In genomic region chr17:72613411-72614292, GRCh38 we compare ENCODE assay signal across 10 cellular contexts.
A peak's percentile ranks its signal among the peaks of the same experiment; 100 is the strongest.
DNase-seq lines count a peak whose midpoint lies in the region; ATAC-seq, FAIRE-seq and TF ChIP-seq lines count a peak whose summit lies in the region.
"Had no signal": no experiment of that assay in that cellular context is flagged by ENCODE, and none has a peak within 500 bp of the region (broad histone marks: within the 10 kb centered on the region; RNA-seq: fewer than 3 reads in every experiment).

No MANE protein-coding gene starts in this region.

- peaks cover 2% of the 10 kb centered on the region for H3K9me3 Mint-ChIP-seq in astrocyte (ENCODE audit: unreplicated experiment)

- no peak overlapping the region for H3K4me3 Mint-ChIP-seq in astrocyte (ENCODE audit: unreplicated experiment)
- H3K4me3 Mint-ChIP-seq: stimulated activated naive B cell treated with anti-CD40 and anti-IgM and Interleukin-4, amounts not matched to agents 10 μg/mL and 1 μg/mL and 100 μg/mL, for 72 hours had no signal

- no peaks in the 10 kb centered on the region for H3K79me2 ChIP-seq in astrocyte (ENCODE audit: insufficient read depth, low read length)

- H3K9me3 ChIP-seq in astrocyte (ENCODE audit: insufficient read depth, low read depth, low read length), result no peaks in the 10 kb centered on the region

- H3K9ac ChIP-seq in astrocyte (ENCODE audit: low read length), result no peak overlapping the region

- peaks cover 3% of the 10 kb centered on the region for H3K27me3 Mint-ChIP-seq in astrocyte (ENCODE audit: low read depth, unreplicated experiment)

- ATAC-seq in left colon, result no peak
- ATAC-seq in GM21423 (IDR thresholded peaks at IDR 0.05; ENCODE audit: unreplicated experiment), result no peak

- peak overlapping the region; percentile 75 for H3K4me2 ChIP-seq in astrocyte (ENCODE audit: low read length)

- in situ Hi-C loops in KBM-7 (cut with MboI; ENCODE audit: low pct_unique_long_range_greater_than_20kb, low sequenced_read_pairs), result no loop called here

- no peak overlapping the region for H3K4me3 ChIP-seq in astrocyte (ENCODE audit: insufficient read depth, low read depth, low read length)

- no peak for FAIRE-seq in astrocyte (lab: Jason Lieb, UNC)

- H2AFZ ChIP-seq in astrocyte (ENCODE audit: low read depth, low read length), result no peak overlapping the region

- no peak for TF ChIP-seq CTCF in astrocyte (IDR thresholded peaks at IDR 0.05; ENCODE audit: insufficient read depth, low read depth, low read length)

- peak overlapping the region; percentile 65 for H3K27ac ChIP-seq in astrocyte (ENCODE audit: low read depth, low read length)
- H3K27ac ChIP-seq: C4-2B had no signal

- no peaks in the 10 kb centered on the region for H3K36me3 Mint-ChIP-seq in astrocyte (ENCODE audit: low read depth, unreplicated experiment)
- H3K36me3 Mint-ChIP-seq: stimulated activated naive B cell treated with anti-CD40 and anti-IgM and Interleukin-4, amounts not matched to agents 10 μg/mL and 1 μg/mL and 100 μg/mL, for 72 hours had no signal

- H3K4me1 ChIP-seq in astrocyte (ENCODE audit: insufficient read depth, low read length), result peaks cover 39% of the 10 kb centered on the region

- intact Hi-C loops in left colon (cut with DNase I, micrococcal nuclease), result no loop called here
- intact Hi-C loops in posterior vena cava (cut with DNase I), result no loop called here

- H3K27ac Mint-ChIP-seq in astrocyte (ENCODE audit: unreplicated experiment), result peak overlapping the region; percentile 47
- H3K27ac Mint-ChIP-seq: stimulated activated naive B cell treated with anti-CD40 and anti-IgM and Interleukin-4, amounts not matched to agents 10 μg/mL and 1 μg/mL and 100 μg/mL, for 72 hours had no signal

- no peaks in the 10 kb centered on the region for H3K27me3 ChIP-seq in astrocyte (ENCODE audit: insufficient read depth, low read length)

- no peaks in the 10 kb centered on the region for H3K36me3 ChIP-seq in astrocyte (ENCODE audit: insufficient read depth, low read length)

- H4K20me1 ChIP-seq in astrocyte (ENCODE audit: insufficient read depth, low read length), result no peaks in the 10 kb centered on the region

- H3K4me1 Mint-ChIP-seq in astrocyte (ENCODE audit: low read depth, unreplicated experiment), result peaks cover 27% of the 10 kb centered on the region

- DNase-seq in AG08395 (ENCODE audit: low spot score) (peak; percentile 76), KBM-7 (peak; percentile 5), astrocyte (ENCODE audit: low read depth) (peak; percentile 74), kidney tubule cell (ENCODE audit: low spot score) (peak; percentile 87), left colon (no peak), DMS153 (lab: John Stamatoyannopoulos, UW) (no peak), posterior vena cava (ENCODE audit: low spot score) (no peak)
- DNase-seq: stimulated activated naive B cell treated with anti-CD40 and anti-IgM and Interleukin-4, amounts not matched to agents 10 μg/mL and 1 μg/mL and 100 μg/mL, for 72 hours had no signal

Comparison
In these comparisons a context has a peak if more than half of its experiments do, and no peak if none do; other contexts are left out.
1. DNase-seq: peak in AG08395 (single experiment), KBM-7 (single experiment), astrocyte (single experiment) and kidney tubule cell (single experiment); none in left colon (0 of 2), DMS153 (single experiment) and posterior vena cava (single experiment).